Comparison of ENCODE assay signal across 9 cellular contexts in the genomic region with DNA sequence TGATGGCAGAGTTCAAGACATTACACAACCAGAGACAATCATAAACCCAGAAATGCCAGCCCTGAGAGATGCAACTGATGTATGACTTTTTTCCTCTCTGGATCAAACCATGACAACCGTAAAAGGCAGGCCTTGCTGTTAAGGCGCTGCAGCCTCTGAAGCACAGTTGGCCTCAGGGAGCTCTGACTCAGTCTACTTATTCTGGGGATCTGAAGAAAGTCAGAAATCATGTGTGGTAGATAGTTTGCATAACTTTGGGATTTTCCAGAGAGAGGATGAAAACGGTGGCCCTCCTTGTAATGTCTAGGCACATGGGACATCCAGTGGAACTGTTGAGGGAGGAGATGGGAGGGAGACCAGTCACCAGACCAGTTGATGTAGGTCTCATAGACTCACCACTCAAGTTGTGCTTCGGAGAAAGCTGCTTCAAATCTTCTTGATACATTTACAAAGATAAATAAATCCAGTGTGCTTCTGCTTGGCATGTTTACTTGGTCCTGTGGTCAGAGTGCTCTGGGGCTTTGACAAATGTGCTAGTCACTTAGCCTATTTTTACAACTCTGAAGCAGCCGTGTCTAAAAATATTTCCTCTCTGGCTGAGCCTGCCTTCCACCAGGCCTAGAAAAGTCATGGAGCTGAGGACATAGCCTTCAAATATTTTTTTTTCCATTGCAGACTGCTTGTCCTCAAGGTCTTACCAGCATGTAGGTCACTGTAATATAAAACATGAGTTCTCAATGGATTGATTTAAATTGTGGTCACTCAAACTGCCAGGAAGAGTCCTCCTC. TPM values are rescaled to one million over a fixed set of nuclear protein-coding genes. Genes with fewer than 3 reads are reported as not detected.
DNase-seq lines count a peak whose midpoint lies in the region; ATAC-seq and TF ChIP-seq lines count a peak whose summit lies in the region.
"Had no signal": no experiment of that assay in that cellular context is flagged by ENCODE, and none has a peak within 500 bp of the region (broad histone marks: within the 10 kb centered on the region; RNA-seq: fewer than 3 reads in every experiment).

No MANE protein-coding gene starts in this region.

- TF ChIP-seq CTCF in Loucy (conservative IDR thresholded peaks at IDR 0.05; ENCODE audit: low read length) = no peak
- TF ChIP-seq CTCF in breast epithelium (IDR thresholded peaks at IDR 0.05) = no peak
- no peak for TF ChIP-seq CTCF in tibial artery (IDR thresholded peaks at IDR 0.05)

- H3K27me3 ChIP-seq in Loucy (ENCODE audit: insufficient read depth, low read length, poor library complexity, severe bottlenecking) (no peaks in the 10 kb centered on the region), breast epithelium (no peaks in the 10 kb centered on the region), tibial artery (no peaks in the 10 kb centered on the region)

- ATAC-seq in GM21423 (IDR thresholded peaks at IDR 0.05; ENCODE audit: unreplicated experiment) = no peak

- no peak for TF ChIP-seq POLR2A in breast epithelium (IDR thresholded peaks at IDR 0.05)

- no peaks in the 10 kb centered on the region for H3F3A ChIP-seq in Loucy (ENCODE audit: low read depth)

- no peaks in the 10 kb centered on the region for H3K9me2 ChIP-seq in Loucy (replicated peaks; ENCODE audit: low read depth, low read length)

- no peak overlapping the region for H3K9ac ChIP-seq in Loucy (ENCODE audit: low read depth, low read length, poor library complexity, severe bottlenecking)

- peak overlapping the region; percentile 12 to 79 for H3K27ac ChIP-seq in breast epithelium
- H3K27ac ChIP-seq in tibial artery = peak overlapping the region; percentile 79 to 96

- H3K4me1 ChIP-seq in Loucy (ENCODE audit: insufficient read depth, low read length, poor library complexity, severe bottlenecking) = peaks cover 53% of the 10 kb centered on the region
- H3K4me1 ChIP-seq in breast epithelium = peaks cover 0 to 4% of the 10 kb centered on the region in 2 donors
- peaks cover 0 to 98% (median 54%) of the 10 kb centered on the region in 4 donors for H3K4me1 ChIP-seq in tibial artery

- peak overlapping the region; percentile 26 for H3K4me2 ChIP-seq in Loucy (ENCODE audit: low read depth, low read length, poor library complexity, severe bottlenecking)

- peaks cover 30% of the 10 kb centered on the region for H4K20me1 ChIP-seq in Loucy (ENCODE audit: insufficient read depth, low read length, poor library complexity, severe bottlenecking)

- intact Hi-C loops in breast epithelium (cut with DNase I; ENCODE audit: low total_unique reads) = no loop called here
- intact Hi-C loops in tibial artery (cut with DNase I; ENCODE audit: low total_unique reads) = no loop called here

- H3K4me3 ChIP-seq in Loucy (ENCODE audit: low read length, poor library complexity, severe bottlenecking) (no peak overlapping the region), breast epithelium (no peak overlapping the region), tibial artery (no peak overlapping the region)

- DNase-seq in breast epithelium (ENCODE audit: low spot score in 2 of 2) = no peak
- peak; percentile 24 for DNase-seq in left kidney (ENCODE audit: low read depth, low spot score)
- DNase-seq in tibial artery = peak; percentile 52 to 80
- no peak for DNase-seq in NCI-H2081 (lab: John Stamatoyannopoulos, UW)
- DNase-seq in stimulated activated naive CD4-positive, alpha-beta T cell treated with Interleukin-2 at 50 U/mL for 16 hours (lab: John Stamatoyannopoulos, UW) = no peak
- DNase-seq: activated T-cell treated with anti-CD3 and anti-CD28 coated beads, Interleukin-2, amount 50 U/mL, for 48 hours; NCI-H187 treated with DMSO at 0.1 percent for 48 hours had no signal

- no peak overlapping the region for H2AFZ ChIP-seq in Loucy (ENCODE audit: low read length)

- H3K9me3 ChIP-seq in Loucy (ENCODE audit: insufficient read depth, low read depth, low read length) = no peaks in the 10 kb centered on the region
- H3K9me3 ChIP-seq in breast epithelium = no peaks in the 10 kb centered on the region
- no peaks in the 10 kb centered on the region for H3K9me3 ChIP-seq in tibial artery

- peaks cover 71% of the 10 kb centered on the region for H3K79me2 ChIP-seq in Loucy (ENCODE audit: insufficient read depth, low read length)

- H3K36me3 ChIP-seq in Loucy (ENCODE audit: insufficient read depth, low read length) = no peaks in the 10 kb centered on the region
- H3K36me3 ChIP-seq in breast epithelium = no peaks in the 10 kb centered on the region
- peaks cover 0 to 3% (median 0%) of the 10 kb centered on the region in 3 donors for H3K36me3 ChIP-seq in tibial artery

RNA-seq across cellular contexts. Expression of gene HADH, which starts 7.5 kb away (rescaled TPM):
- 100 to 1,000 TPM in 1 of 3 donors, 10 to 100 TPM in 2; 48.8 to 152 (median 77.7) TPM for total RNA-seq in breast epithelium

Comparison
In these comparisons a context has a peak if more than half of its experiments do, and no peak if none do; other contexts are left out.
1. DNase-seq: peak in left kidney (single experiment) and tibial artery (2 of 2); none in breast epithelium (0 of 2), NCI-H2081 (0 of 2) and stimulated activated naive CD4-positive, alpha-beta T cell treated with Interleukin-2 at 50 U/mL for 16 hours (single experiment).